1 cellular context compared by ENCODE assay signal in the genomic region with DNA sequence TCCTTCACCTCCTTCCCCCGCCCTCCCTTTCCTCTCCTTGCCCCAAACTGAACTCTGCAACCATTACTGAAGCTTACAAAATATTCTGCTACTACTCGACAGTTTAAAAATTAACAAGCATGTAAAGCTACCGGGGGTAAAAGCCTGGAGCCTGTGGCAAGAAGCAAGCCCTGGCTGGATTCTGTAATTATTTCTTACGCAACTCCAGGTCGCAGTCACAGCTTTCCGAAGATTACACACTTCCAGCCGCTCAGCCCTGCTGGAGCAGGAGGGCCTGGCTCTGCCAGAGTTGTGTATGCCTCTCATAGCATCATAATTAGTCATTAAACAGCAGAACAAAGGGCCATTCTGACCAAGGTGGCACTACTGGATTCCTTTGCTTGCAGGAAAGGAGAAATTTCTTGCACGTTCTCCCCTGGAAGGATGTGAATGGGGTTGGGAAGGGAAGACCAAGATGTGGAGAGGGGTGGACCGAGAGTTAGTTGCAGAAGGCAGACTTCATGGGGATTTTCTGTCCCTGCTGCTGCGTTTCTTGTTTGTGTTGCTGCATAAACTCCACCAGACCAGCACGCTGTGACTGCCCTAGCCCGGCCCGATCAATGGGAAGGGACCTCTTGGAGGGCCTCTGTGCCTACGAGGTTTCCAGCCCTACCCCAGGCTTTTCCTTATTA.
A peak's percentile ranks its signal among the peaks of the same experiment; 100 is the strongest.
TF ChIP-seq lines count a peak whose summit lies in the region.

No MANE protein-coding gene starts in this region.

TF ChIP-seq in HepG2, 621 proteins besides CTCF, POLR2A, EP300 and RAD21 (continued from another document and continues in another):
- TF ChIP-seq, protein P1, sequence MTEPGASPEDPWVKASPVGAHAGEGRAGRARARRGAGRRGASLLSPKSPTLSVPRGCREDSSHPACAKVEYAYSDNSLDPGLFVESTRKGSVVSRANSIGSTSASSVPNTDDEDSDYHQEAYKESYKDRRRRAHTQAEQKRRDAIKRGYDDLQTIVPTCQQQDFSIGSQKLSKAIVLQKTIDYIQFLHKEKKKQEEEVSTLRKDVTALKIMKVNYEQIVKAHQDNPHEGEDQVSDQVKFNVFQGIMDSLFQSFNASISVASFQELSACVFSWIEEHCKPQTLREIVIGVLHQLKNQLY (CRISPR knock-in tag; IDR thresholded peaks at IDR 0.05), result peak; percentile 62; the same call in 1 of the 2 replicates
- TF ChIP-seq ZNF225 (CRISPR knock-in tag; IDR thresholded peaks at IDR 0.05) (no peak), AGO2 (optimal IDR thresholded peaks at IDR 0.05; ENCODE audit: low read depth, low read length) (no peak), ZNF343 (CRISPR knock-in tag; IDR thresholded peaks at IDR 0.05) (no peak), HDAC1 (CRISPR knock-in tag; IDR thresholded peaks at IDR 0.05) (peak; percentile 88), DNMT3B (CRISPR knock-in tag; conservative IDR thresholded peaks at IDR 0.05) (peak; percentile 98), ZNF33B (CRISPR knock-in tag; IDR thresholded peaks at IDR 0.05) (no peak), POLR2AphosphoS5 (IDR thresholded peaks at IDR 0.05; ENCODE audit: low read depth, low read length) (peak; percentile 44), ZNF607 (CRISPR knock-in tag; IDR thresholded peaks at IDR 0.05; ENCODE audit: borderline replicate concordance) (peak; percentile 75; the same call in 1 of the 2 replicates), HOXA7 (CRISPR knock-in tag; IDR thresholded peaks at IDR 0.05) (no peak), ZBTB8A (CRISPR knock-in tag; IDR thresholded peaks at IDR 0.05; ENCODE audit: borderline replicate concordance, low read depth) (no peak), ZNF234 (CRISPR knock-in tag; conservative IDR thresholded peaks at IDR 0.05) (0 out of 2 replicates have a peak, but pooled peaks have one; percentile 68), ZNF563 (CRISPR knock-in tag; IDR thresholded peaks at IDR 0.05) (no peak), SNAPC2 (CRISPR knock-in tag; IDR thresholded peaks at IDR 0.05) (peak; percentile 91), MLLT10 (CRISPR knock-in tag; IDR thresholded peaks at IDR 0.05) (no peak), GATAD2A (CRISPR knock-in tag; IDR thresholded peaks at IDR 0.05) (peak; percentile 97), NCOA1 (CRISPR knock-in tag; IDR thresholded peaks at IDR 0.05) (peak; percentile 71; the same call in 1 of the 2 replicates), ZNF260 (CRISPR knock-in tag; IDR thresholded peaks at IDR 0.05; ENCODE audit: borderline replicate concordance, low read depth) (no peak), SIN3B (IDR thresholded peaks at IDR 0.05; ENCODE audit: low read length) (no peak), ZNF660 (CRISPR knock-in tag; IDR thresholded peaks at IDR 0.05; ENCODE audit: borderline replicate concordance, low read depth) (no peak), SPEN (CRISPR knock-in tag; IDR thresholded peaks at IDR 0.05; ENCODE audit: low read depth) (peak; percentile 48; the same call in 1 of the 2 replicates), ZNF598 (CRISPR knock-in tag; IDR thresholded peaks at IDR 0.05; ENCODE audit: borderline replicate concordance) (no peak), HOXA5 (CRISPR knock-in tag; IDR thresholded peaks at IDR 0.05) (peak; percentile 94), KDM5B (CRISPR knock-in tag; IDR thresholded peaks at IDR 0.05; ENCODE audit: borderline replicate concordance) (no peak), REL (CRISPR knock-in tag; conservative IDR thresholded peaks at IDR 0.05) (no peak), PLRG1 (conservative IDR thresholded peaks at IDR 0.05) (no peak), MZF1 (CRISPR knock-in tag; IDR thresholded peaks at IDR 0.05; ENCODE audit: borderline replicate concordance) (no peak), ZSCAN31 (CRISPR knock-in tag; IDR thresholded peaks at IDR 0.05; ENCODE audit: low read depth) (peak; percentile 89), ZSCAN25 (CRISPR knock-in tag; IDR thresholded peaks at IDR 0.05) (peak; percentile 57; the same call in 1 of the 2 replicates), KDM5A (IDR thresholded peaks at IDR 0.05; ENCODE audit: borderline replicate concordance, low read length) (no peak; the same call in 1 of the 2 replicates), RFX1 (IDR thresholded peaks at IDR 0.05) (no peak), SNRNP70 (IDR thresholded peaks at IDR 0.05; ENCODE audit: low read depth, low read length) (no peak), MBD4 (IDR thresholded peaks at IDR 0.05; ENCODE audit: borderline replicate concordance, low read length) (peak; percentile 61; the same call in 1 of the 2 replicates), AKAP8 (CRISPR knock-in tag; IDR thresholded peaks at IDR 0.05) (no peak), ZNF737 (CRISPR knock-in tag; IDR thresholded peaks at IDR 0.05; ENCODE audit: borderline replicate concordance) (no peak), PAF1 (CRISPR knock-in tag; IDR thresholded peaks at IDR 0.05) (no peak), MED1 (CRISPR knock-in tag; IDR thresholded peaks at IDR 0.05) (peak; percentile 94), PTBP1 (IDR thresholded peaks at IDR 0.05; ENCODE audit: low read depth, low read length, poor library complexity, severe bottlenecking) (no peak), ZSCAN22 (CRISPR knock-in tag; IDR thresholded peaks at IDR 0.05) (no peak), ZNF143 (CRISPR knock-in tag; IDR thresholded peaks at IDR 0.05) (no peak), SAFB2 (CRISPR knock-in tag; IDR thresholded peaks at IDR 0.05; ENCODE audit: borderline replicate concordance, low read depth) (no peak; the same call in 1 of the 2 replicates), PITX1 (CRISPR knock-in tag; IDR thresholded peaks at IDR 0.05) (peak; percentile 95), KDM3A (CRISPR knock-in tag; IDR thresholded peaks at IDR 0.05; ENCODE audit: low read depth) (peak; percentile 89)
- TF ChIP-seq, protein P2, sequence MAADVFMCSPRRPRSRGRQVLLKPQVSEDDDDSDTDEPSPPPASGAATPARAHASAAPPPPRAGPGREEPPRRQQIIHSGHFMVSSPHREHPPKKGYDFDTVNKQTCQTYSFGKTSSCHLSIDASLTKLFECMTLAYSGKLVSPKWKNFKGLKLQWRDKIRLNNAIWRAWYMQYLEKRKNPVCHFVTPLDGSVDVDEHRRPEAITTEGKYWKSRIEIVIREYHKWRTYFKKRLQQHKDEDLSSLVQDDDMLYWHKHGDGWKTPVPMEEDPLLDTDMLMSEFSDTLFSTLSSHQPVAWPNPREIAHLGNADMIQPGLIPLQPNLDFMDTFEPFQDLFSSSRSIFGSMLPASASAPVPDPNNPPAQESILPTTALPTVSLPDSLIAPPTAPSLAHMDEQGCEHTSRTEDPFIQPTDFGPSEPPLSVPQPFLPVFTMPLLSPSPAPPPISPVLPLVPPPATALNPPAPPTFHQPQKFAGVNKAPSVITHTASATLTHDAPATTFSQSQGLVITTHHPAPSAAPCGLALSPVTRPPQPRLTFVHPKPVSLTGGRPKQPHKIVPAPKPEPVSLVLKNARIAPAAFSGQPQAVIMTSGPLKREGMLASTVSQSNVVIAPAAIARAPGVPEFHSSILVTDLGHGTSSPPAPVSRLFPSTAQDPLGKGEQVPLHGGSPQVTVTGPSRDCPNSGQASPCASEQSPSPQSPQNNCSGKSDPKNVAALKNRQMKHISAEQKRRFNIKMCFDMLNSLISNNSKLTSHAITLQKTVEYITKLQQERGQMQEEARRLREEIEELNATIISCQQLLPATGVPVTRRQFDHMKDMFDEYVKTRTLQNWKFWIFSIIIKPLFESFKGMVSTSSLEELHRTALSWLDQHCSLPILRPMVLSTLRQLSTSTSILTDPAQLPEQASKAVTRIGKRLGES (CRISPR knock-in tag; IDR thresholded peaks at IDR 0.05; ENCODE audit: borderline replicate concordance), result no peak
- TF ChIP-seq, protein P3, sequence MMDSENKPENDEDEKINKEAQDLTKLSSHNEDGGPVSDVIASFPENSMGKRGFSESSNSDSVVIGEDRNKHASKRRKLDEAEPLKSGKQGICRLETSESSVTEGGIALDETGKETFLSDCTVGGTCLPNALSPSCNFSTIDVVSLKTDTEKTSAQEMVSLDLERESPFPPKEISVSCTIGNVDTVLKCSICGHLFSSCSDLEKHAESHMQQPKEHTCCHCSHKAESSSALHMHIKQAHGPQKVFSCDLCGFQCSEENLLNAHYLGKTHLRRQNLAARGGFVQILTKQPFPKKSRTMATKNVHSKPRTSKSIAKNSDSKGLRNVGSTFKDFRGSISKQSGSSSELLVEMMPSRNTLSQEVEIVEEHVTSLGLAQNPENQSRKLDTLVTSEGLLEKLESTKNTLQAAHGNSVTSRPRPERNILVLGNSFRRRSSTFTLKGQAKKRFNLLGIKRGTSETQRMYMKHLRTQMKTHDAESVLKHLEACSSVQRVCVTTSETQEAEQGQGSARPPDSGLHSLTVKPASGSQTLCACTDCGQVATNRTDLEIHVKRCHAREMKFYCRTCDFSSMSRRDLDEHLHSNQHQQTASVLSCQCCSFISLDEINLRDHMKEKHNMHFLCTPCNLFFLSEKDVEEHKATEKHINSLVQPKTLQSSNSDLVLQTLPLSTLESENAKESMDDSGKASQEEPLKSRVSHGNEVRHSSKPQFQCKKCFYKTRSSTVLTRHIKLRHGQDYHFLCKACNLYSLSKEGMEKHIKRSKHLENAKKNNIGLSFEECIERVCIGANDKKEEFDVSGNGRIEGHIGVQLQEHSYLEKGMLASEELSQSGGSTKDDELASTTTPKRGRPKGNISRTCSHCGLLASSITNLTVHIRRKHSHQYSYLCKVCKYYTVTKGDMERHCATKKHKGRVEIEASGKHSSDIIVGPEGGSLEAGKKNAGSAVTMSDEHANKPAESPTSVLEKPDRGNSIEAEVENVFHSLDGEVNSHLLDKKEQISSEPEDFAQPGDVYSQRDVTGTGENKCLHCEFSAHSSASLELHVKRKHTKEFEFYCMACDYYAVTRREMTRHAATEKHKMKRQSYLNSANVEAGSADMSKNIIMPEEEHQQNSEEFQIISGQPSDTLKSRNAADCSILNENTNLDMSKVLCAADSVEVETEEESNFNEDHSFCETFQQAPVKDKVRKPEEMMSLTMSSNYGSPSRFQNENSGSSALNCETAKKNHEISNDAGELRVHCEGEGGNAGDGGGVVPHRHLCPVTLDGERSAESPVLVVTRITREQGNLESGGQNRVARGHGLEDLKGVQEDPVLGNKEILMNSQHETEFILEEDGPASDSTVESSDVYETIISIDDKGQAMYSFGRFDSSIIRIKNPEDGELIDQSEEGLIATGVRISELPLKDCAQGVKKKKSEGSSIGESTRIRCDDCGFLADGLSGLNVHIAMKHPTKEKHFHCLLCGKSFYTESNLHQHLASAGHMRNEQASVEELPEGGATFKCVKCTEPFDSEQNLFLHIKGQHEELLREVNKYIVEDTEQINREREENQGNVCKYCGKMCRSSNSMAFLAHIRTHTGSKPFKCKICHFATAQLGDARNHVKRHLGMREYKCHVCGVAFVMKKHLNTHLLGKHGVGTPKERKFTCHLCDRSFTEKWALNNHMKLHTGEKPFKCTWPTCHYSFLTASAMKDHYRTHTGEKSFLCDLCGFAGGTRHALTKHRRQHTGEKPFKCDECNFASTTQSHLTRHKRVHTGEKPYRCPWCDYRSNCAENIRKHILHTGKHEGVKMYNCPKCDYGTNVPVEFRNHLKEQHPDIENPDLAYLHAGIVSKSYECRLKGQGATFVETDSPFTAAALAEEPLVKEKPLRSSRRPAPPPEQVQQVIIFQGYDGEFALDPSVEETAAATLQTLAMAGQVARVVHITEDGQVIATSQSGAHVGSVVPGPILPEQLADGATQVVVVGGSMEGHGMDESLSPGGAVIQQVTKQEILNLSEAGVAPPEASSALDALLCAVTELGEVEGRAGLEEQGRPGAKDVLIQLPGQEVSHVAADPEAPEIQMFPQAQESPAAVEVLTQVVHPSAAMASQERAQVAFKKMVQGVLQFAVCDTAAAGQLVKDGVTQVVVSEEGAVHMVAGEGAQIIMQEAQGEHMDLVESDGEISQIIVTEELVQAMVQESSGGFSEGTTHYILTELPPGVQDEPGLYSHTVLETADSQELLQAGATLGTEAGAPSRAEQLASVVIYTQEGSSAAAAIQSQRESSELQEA (CRISPR knock-in tag; IDR thresholded peaks at IDR 0.05; ENCODE audit: not compliant biosample characterization), result no peak
- TF ChIP-seq, protein P4, sequence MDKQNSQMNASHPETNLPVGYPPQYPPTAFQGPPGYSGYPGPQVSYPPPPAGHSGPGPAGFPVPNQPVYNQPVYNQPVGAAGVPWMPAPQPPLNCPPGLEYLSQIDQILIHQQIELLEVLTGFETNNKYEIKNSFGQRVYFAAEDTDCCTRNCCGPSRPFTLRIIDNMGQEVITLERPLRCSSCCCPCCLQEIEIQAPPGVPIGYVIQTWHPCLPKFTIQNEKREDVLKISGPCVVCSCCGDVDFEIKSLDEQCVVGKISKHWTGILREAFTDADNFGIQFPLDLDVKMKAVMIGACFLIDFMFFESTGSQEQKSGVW (CRISPR knock-in tag; IDR thresholded peaks at IDR 0.05; ENCODE audit: borderline replicate concordance), result no peak
- TF ChIP-seq, protein P5, sequence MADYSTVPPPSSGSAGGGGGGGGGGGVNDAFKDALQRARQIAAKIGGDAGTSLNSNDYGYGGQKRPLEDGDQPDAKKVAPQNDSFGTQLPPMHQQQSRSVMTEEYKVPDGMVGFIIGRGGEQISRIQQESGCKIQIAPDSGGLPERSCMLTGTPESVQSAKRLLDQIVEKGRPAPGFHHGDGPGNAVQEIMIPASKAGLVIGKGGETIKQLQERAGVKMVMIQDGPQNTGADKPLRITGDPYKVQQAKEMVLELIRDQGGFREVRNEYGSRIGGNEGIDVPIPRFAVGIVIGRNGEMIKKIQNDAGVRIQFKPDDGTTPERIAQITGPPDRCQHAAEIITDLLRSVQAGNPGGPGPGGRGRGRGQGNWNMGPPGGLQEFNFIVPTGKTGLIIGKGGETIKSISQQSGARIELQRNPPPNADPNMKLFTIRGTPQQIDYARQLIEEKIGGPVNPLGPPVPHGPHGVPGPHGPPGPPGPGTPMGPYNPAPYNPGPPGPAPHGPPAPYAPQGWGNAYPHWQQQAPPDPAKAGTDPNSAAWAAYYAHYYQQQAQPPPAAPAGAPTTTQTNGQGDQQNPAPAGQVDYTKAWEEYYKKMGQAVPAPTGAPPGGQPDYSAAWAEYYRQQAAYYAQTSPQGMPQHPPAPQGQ (CRISPR knock-in tag; IDR thresholded peaks at IDR 0.05; ENCODE audit: borderline replicate concordance), result no peak
- TF ChIP-seq, protein P6, sequence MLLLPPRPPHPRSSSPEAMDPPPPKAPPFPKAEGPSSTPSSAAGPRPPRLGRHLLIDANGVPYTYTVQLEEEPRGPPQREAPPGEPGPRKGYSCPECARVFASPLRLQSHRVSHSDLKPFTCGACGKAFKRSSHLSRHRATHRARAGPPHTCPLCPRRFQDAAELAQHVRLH (CRISPR knock-in tag; IDR thresholded peaks at IDR 0.05; ENCODE audit: borderline replicate concordance, low read depth), result peak; percentile 79
- TF ChIP-seq, protein P7, sequence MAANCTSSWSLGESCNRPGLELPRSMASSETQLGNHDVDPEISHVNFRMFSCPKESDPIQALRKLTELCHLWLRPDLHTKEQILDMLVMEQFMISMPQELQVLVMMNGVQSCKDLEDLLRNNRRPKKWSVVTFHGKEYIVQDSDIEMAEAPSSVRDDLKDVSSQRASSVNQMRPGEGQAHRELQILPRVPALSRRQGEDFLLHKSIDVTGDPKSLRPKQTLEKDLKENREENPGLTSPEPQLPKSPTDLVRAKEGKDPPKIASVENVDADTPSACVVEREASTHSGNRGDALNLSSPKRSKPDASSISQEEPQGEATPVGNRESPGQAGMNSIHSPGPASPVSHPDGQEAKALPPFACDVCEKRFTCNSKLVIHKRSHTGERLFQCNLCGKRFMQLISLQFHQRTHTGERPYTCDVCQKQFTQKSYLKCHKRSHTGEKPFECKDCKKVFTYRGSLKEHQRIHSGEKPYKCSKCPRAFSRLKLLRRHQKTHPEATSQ (CRISPR knock-in tag; IDR thresholded peaks at IDR 0.05; ENCODE audit: borderline replicate concordance), result peak; percentile 98
